1 cellular context compared by ENCODE assay signal in genomic region chr7:27163776-27164380, GRCh38.
TF ChIP-seq lines count a peak whose summit lies in the region.

No MANE protein-coding gene starts in this region.

TF ChIP-seq in endothelial cell of umbilical vein, 7 proteins besides CTCF, POLR2A, EP300 and RAD21:
- TF ChIP-seq GATA2 (IDR thresholded peaks at IDR 0.05; ENCODE audit: insufficient read depth, insufficient read length, low read depth, low read length) (no peak), FOS (IDR thresholded peaks at IDR 0.05; ENCODE audit: borderline replicate concordance, insufficient read depth, low read length) (no peak), JUN (IDR thresholded peaks at IDR 0.05; ENCODE audit: borderline replicate concordance, insufficient read depth, insufficient read length, low read depth) (no peak), MAX (IDR thresholded peaks at IDR 0.05; ENCODE audit: insufficient read depth, insufficient read length) (no peak), MYC (IDR thresholded peaks at IDR 0.05; ENCODE audit: low read depth, low read length) (no peak), EZH2 (IDR thresholded peaks at IDR 0.05; ENCODE audit: borderline replicate concordance, low read depth, low read length, severe bottlenecking) (no peak), POLR2AphosphoS5 (IDR thresholded peaks at IDR 0.05; ENCODE audit: insufficient read depth, low read depth, low read length) (no peak)
